Comparison of ENCODE assay signal across 27 cellular contexts in genomic region chr7:102967798-102968197, GRCh38. TPM values are rescaled to one million over a fixed set of nuclear protein-coding genes. Genes with fewer than 3 reads are reported as not detected.
DNase-seq lines count a peak whose midpoint lies in the region; ATAC-seq and TF ChIP-seq lines count a peak whose summit lies in the region.
"Had no signal": no experiment of that assay in that cellular context is flagged by ENCODE, and none has a peak within 500 bp of the region (broad histone marks: within the 10 kb centered on the region; RNA-seq: fewer than 3 reads in every experiment).

No MANE protein-coding gene starts in this region.

- H3K79me2 ChIP-seq in SK-N-SH (ENCODE audit: insufficient read depth), result no peaks in the 10 kb centered on the region
- H3K79me2 ChIP-seq: hepatocyte had no signal

- H3K9ac ChIP-seq in SK-N-SH, result no peak overlapping the region

- peaks cover 12% of the 10 kb centered on the region for H3F3A ChIP-seq in SK-N-SH (replicated peaks; ENCODE audit: insufficient read depth)

- POLR2A ChIA-PET in SK-N-SH (lab: Yijun Ruan, JAX), result no interaction called here

- H3K27me3 ChIP-seq in SK-N-SH (ENCODE audit: insufficient read depth), result no peaks in the 10 kb centered on the region
- H3K27me3 ChIP-seq: hepatocyte, pancreas, tibial nerve had no signal

- H3K9me2 ChIP-seq in SK-N-SH, result no peaks in the 10 kb centered on the region

- H3K4me2 ChIP-seq in SK-N-SH, result no peak overlapping the region
- H3K4me2 ChIP-seq: hepatocyte had no signal

- H3K4me3 ChIP-seq in SK-N-SH (ENCODE audit: low read depth in 2 of 2, low read length in 1 of 2) (no peak overlapping the region), cardiac fibroblast (replicated peaks in 1 of 2; ENCODE audit: low read depth in 2 of 2, low read length in 2 of 2) (no peak overlapping the region)
- H3K4me3 ChIP-seq: GM12878, hepatocyte, pancreas, tibial nerve had no signal

- no peak for TF ChIP-seq CTCF in SK-N-SH (IDR thresholded peaks at IDR 0.05)
- no peak for TF ChIP-seq CTCF in cardiac fibroblast (IDR thresholded peaks at IDR 0.05; ENCODE audit: low read depth, low read length)

- no peak for TF ChIP-seq RAD21 in SK-N-SH (IDR thresholded peaks at IDR 0.05; ENCODE audit: low read length)

- no peak for DNase-seq in SK-N-SH
- peak; percentile 44 to 54 for DNase-seq in cardiac fibroblast (ENCODE audit: low read depth in 2 of 2)
- peak; percentile 9 for DNase-seq in hepatic stellate cell (ENCODE audit: low spot score)
- no peak for DNase-seq in activated CD8-positive, alpha-beta memory T cell treated with anti-CD3 and anti-CD28 coated beads for 24 hours
- no peak for DNase-seq in SHP77 (lab: John Stamatoyannopoulos, UW)
- DNase-seq in NCI-H2196 treated with DMSO at 0.1 percent for 48 hours (lab: John Stamatoyannopoulos, UW; ENCODE audit: unreplicated experiment), result no peak
- DNase-seq in NCI-H2196 (lab: John Stamatoyannopoulos, UW; ENCODE audit: unreplicated experiment), result no peak
- DNase-seq: activated CD4-positive, alpha-beta T cell treated with anti-CD3 and anti-CD28 coated beads for 36 hours; activated CD8-positive, alpha-beta memory T cell treated with anti-CD3 and anti-CD28 coated beads, Interleukin-2, amount 10 ng/mL, durations not matched to agents 7 days and 5 days; activated naive CD8-positive, alpha-beta T cell treated with anti-CD3 and anti-CD28 coated beads for 36 hours; C1 segment of cervical spinal cord; GF-D8; islet precursor cell; mammary epithelial cell; naive thymus-derived CD8-positive, alpha-beta T cell; NCI-H187 treated with DMSO at 0.1 percent for 48 hours; NCI-H446; NK-92 treated with Interleukin-12 subunit alpha and Interleukin-12 subunit beta, amount 100 ng/mL, for 24 hours; pancreas had no signal

- H2AFZ ChIP-seq in SK-N-SH (ENCODE audit: low read depth), result no peak overlapping the region
- H2AFZ ChIP-seq: hepatocyte had no signal

- no peaks in the 10 kb centered on the region for H4K20me1 ChIP-seq in SK-N-SH (ENCODE audit: insufficient read depth)

- no peaks in the 10 kb centered on the region for H3K36me3 ChIP-seq in SK-N-SH (replicated peaks in 1 of 2; ENCODE audit: control insufficient read depth in 1 of 2, insufficient read depth in 2 of 2, low read length in 1 of 2)
- H3K36me3 ChIP-seq: pancreas, tibial nerve had no signal

- no peak for TF ChIP-seq EP300 in SK-N-SH (IDR thresholded peaks at IDR 0.05; ENCODE audit: borderline replicate concordance in 1 of 2, low read depth in 1 of 2, low read length in 1 of 2)

- no peaks in the 10 kb centered on the region for H3K9me3 ChIP-seq in SK-N-SH
- H3K9me3 ChIP-seq: pancreas, tibial nerve had no signal

- CTCF ChIA-PET in SK-N-SH (lab: Yijun Ruan, JAX), result no interaction called here

- peak; percentile 62; the same call in 2 of the 3 replicates for ATAC-seq in SK-N-SH treated with all-trans-retinoic acid at 6 μM for 48 hours
- ATAC-seq: activated CD4-positive, alpha-beta T cell treated with anti-CD3 and anti-CD28 coated beads for 36 hours; activated CD8-positive, alpha-beta memory T cell treated with anti-CD3 and anti-CD28 coated beads, Interleukin-2, amount 10 ng/mL, durations not matched to agents 7 days and 5 days; activated T-helper 17 cell treated with anti-CD3 and anti-CD28 coated beads, Interleukin-2, amount 50 U/mL, for 72 hours; esophagus mucosa; GM12878; naive thymus-derived CD8-positive, alpha-beta T cell; pancreas had no signal

- H3K27ac ChIP-seq in SK-N-SH (ENCODE audit: low read depth in 2 of 2, low read length in 1 of 2), result no peak overlapping the region
- H3K27ac ChIP-seq: 22Rv1, hepatocyte, HL-60, pancreas, tibial nerve had no signal

- peaks cover 0 to 6% of the 10 kb centered on the region in 2 experiments; a peak in 1 of 4 replicates for H3K4me1 ChIP-seq in SK-N-SH (ENCODE audit: control insufficient read depth in 1 of 2, insufficient read depth in 2 of 2, low read depth in 1 of 2, low read length in 1 of 2)
- H3K4me1 ChIP-seq: pancreas, tibial nerve had no signal

TF ChIP-seq in SK-N-SH treated with all-trans-retinoic acid at 6 μM for 48 hours, 23 proteins besides CTCF, POLR2A, EP300 and RAD21:
- TF ChIP-seq CSDC2 (CRISPR knock-in tag; IDR thresholded peaks at IDR 0.05) (no peak), BACH2 (CRISPR knock-in tag; IDR thresholded peaks at IDR 0.05; ENCODE audit: borderline replicate concordance) (no peak), TCF4 (CRISPR knock-in tag; IDR thresholded peaks at IDR 0.05; ENCODE audit: borderline replicate concordance) (no peak), ZNF565 (CRISPR knock-in tag; conservative IDR thresholded peaks at IDR 0.05; ENCODE audit: low read depth) (no peak), PPARA (CRISPR knock-in tag; IDR thresholded peaks at IDR 0.05; ENCODE audit: borderline replicate concordance) (no peak), TOX (CRISPR knock-in tag; IDR thresholded peaks at IDR 0.05; ENCODE audit: borderline replicate concordance) (no peak), ZFP3 (CRISPR knock-in tag; IDR thresholded peaks at IDR 0.05) (no peak), ZC3H10 (CRISPR knock-in tag; IDR thresholded peaks at IDR 0.05) (no peak), ZFP30 (CRISPR knock-in tag; IDR thresholded peaks at IDR 0.05) (no peak), ZNF70 (CRISPR knock-in tag; IDR thresholded peaks at IDR 0.05) (no peak), ESRRG (CRISPR knock-in tag; IDR thresholded peaks at IDR 0.05) (no peak), ARNTL (CRISPR knock-in tag; IDR thresholded peaks at IDR 0.05; ENCODE audit: borderline replicate concordance, low read depth) (no peak), RARB (CRISPR knock-in tag; IDR thresholded peaks at IDR 0.05) (no peak)
- TF ChIP-seq, protein P1, sequence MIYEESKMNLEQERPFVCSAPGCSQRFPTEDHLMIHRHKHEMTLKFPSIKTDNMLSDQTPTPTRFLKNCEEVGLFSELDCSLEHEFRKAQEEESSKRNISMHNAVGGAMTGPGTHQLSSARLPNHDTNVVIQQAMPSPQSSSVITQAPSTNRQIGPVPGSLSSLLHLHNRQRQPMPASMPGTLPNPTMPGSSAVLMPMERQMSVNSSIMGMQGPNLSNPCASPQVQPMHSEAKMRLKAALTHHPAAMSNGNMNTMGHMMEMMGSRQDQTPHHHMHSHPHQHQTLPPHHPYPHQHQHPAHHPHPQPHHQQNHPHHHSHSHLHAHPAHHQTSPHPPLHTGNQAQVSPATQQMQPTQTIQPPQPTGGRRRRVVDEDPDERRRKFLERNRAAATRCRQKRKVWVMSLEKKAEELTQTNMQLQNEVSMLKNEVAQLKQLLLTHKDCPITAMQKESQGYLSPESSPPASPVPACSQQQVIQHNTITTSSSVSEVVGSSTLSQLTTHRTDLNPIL (CRISPR knock-in tag; IDR thresholded peaks at IDR 0.05; ENCODE audit: low read depth), result no peak

TF ChIP-seq in SK-N-SH, 30 proteins besides CTCF, POLR2A, EP300 and RAD21 (continues in another document):
- TF ChIP-seq ELF1 (IDR thresholded peaks at IDR 0.05), result no peak
- TF ChIP-seq RFX5 (IDR thresholded peaks at IDR 0.05; ENCODE audit: low read length), result no peak
- TF ChIP-seq GATA2 (CRISPR knock-in tag; IDR thresholded peaks at IDR 0.05), result no peak
- no peak for TF ChIP-seq REST (IDR thresholded peaks at IDR 0.05; ENCODE audit: low read depth, low read length)
- TF ChIP-seq CHD2 (IDR thresholded peaks at IDR 0.05; ENCODE audit: low read length, partially characterized antibody), result no peak
- TF ChIP-seq FOXM1 (IDR thresholded peaks at IDR 0.05; ENCODE audit: low read depth), result no peak
- TF ChIP-seq NRF1 (IDR thresholded peaks at IDR 0.05; ENCODE audit: low read depth, low read length), result no peak
- TF ChIP-seq POLR2AphosphoS5 (IDR thresholded peaks at IDR 0.05; ENCODE audit: low read depth, low read length), result no peak
- TF ChIP-seq GABPA (IDR thresholded peaks at IDR 0.05; ENCODE audit: low read depth), result no peak
- no peak for TF ChIP-seq SMC3 (IDR thresholded peaks at IDR 0.05; ENCODE audit: low read depth, low read length)
- TF ChIP-seq, protein P2, sequence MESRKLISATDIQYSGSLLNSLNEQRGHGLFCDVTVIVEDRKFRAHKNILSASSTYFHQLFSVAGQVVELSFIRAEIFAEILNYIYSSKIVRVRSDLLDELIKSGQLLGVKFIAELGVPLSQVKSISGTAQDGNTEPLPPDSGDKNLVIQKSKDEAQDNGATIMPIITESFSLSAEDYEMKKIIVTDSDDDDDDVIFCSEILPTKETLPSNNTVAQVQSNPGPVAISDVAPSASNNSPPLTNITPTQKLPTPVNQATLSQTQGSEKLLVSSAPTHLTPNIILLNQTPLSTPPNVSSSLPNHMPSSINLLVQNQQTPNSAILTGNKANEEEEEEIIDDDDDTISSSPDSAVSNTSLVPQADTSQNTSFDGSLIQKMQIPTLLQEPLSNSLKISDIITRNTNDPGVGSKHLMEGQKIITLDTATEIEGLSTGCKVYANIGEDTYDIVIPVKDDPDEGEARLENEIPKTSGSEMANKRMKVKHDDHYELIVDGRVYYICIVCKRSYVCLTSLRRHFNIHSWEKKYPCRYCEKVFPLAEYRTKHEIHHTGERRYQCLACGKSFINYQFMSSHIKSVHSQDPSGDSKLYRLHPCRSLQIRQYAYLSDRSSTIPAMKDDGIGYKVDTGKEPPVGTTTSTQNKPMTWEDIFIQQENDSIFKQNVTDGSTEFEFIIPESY (IDR thresholded peaks at IDR 0.05; ENCODE audit: borderline replicate concordance, low read depth), result no peak

RNA-seq across cellular contexts. Expression of gene LRRC17, which starts 55.0 kb away (rescaled TPM):
- polyA plus RNA-seq in SK-N-SH (2012; rRNA removed), result 101 and 138 TPM in 2 replicates
- polyA plus RNA-seq in SK-N-SH (2012; cell fraction: cytosol; rRNA removed), result 138 and 169 TPM in 2 replicates
- 35.8 and 67.6 TPM in 2 replicates for polyA plus RNA-seq in SK-N-SH (2012; cell fraction: nucleus; rRNA removed)
- polyA plus RNA-seq: naive thymus-derived CD8-positive, alpha-beta T cell had no signal

Comparison
In these comparisons a context has a peak if more than half of its experiments do, and no peak if none do; other contexts are left out.
1. DNase-seq: peak in cardiac fibroblast (2 of 2) and hepatic stellate cell (single experiment); none in SK-N-SH (single experiment), activated CD8-positive, alpha-beta memory T cell treated with anti-CD3 and anti-CD28 coated beads for 24 hours (single experiment), SHP77 (0 of 2), NCI-H2196 treated with DMSO at 0.1 percent for 48 hours (single experiment) and NCI-H2196 (single experiment).